In genomic region chr11:6269994-6270393, GRCh38 we compare ENCODE assay signal across 1 cellular context.
TF ChIP-seq lines count a peak whose summit lies in the region.

No MANE protein-coding gene starts in this region.

TF ChIP-seq in K562, 482 proteins besides CTCF, POLR2A, EP300 and RAD21 (continued from another document and continues in another):
- no peak for TF ChIP-seq FOXP4 (CRISPR knock-in tag; IDR thresholded peaks at IDR 0.05; ENCODE audit: borderline replicate concordance)
- no peak for TF ChIP-seq ZNF79 (CRISPR knock-in tag; IDR thresholded peaks at IDR 0.05; ENCODE audit: low read depth)
- TF ChIP-seq ETV5 (CRISPR knock-in tag; IDR thresholded peaks at IDR 0.05; ENCODE audit: low read depth) = no peak
- TF ChIP-seq, protein P1, sequence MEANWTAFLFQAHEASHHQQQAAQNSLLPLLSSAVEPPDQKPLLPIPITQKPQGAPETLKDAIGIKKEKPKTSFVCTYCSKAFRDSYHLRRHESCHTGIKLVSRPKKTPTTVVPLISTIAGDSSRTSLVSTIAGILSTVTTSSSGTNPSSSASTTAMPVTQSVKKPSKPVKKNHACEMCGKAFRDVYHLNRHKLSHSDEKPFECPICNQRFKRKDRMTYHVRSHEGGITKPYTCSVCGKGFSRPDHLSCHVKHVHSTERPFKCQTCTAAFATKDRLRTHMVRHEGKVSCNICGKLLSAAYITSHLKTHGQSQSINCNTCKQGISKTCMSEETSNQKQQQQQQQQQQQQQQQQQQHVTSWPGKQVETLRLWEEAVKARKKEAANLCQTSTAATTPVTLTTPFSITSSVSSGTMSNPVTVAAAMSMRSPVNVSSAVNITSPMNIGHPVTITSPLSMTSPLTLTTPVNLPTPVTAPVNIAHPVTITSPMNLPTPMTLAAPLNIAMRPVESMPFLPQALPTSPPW (CRISPR knock-in tag; IDR thresholded peaks at IDR 0.05) = no peak
- no peak for TF ChIP-seq IRF2 (CRISPR knock-in tag; IDR thresholded peaks at IDR 0.05)
- no peak for TF ChIP-seq KLF16 (IDR thresholded peaks at IDR 0.05)
- TF ChIP-seq ZNF57 (CRISPR knock-in tag; IDR thresholded peaks at IDR 0.05) = no peak
- TF ChIP-seq TAF7 (tag; IDR thresholded peaks at IDR 0.05) = no peak
- TF ChIP-seq CHD2 (IDR thresholded peaks at IDR 0.05; ENCODE audit: low read depth, low read length) = peak; percentile 34; the same call in 1 of the 2 replicates
- TF ChIP-seq, protein P2, sequence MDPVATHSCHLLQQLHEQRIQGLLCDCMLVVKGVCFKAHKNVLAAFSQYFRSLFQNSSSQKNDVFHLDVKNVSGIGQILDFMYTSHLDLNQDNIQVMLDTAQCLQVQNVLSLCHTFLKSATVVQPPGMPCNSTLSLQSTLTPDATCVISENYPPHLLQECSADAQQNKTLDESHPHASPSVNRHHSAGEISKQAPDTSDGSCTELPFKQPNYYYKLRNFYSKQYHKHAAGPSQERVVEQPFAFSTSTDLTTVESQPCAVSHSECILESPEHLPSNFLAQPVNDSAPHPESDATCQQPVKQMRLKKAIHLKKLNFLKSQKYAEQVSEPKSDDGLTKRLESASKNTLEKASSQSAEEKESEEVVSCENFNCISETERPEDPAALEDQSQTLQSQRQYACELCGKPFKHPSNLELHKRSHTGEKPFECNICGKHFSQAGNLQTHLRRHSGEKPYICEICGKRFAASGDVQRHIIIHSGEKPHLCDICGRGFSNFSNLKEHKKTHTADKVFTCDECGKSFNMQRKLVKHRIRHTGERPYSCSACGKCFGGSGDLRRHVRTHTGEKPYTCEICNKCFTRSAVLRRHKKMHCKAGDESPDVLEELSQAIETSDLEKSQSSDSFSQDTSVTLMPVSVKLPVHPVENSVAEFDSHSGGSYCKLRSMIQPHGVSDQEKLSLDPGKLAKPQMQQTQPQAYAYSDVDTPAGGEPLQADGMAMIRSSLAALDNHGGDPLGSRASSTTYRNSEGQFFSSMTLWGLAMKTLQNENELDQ (CRISPR knock-in tag; IDR thresholded peaks at IDR 0.05; ENCODE audit: borderline replicate concordance) = no peak
- no peak for TF ChIP-seq ZBTB40 (IDR thresholded peaks at IDR 0.05)
- no peak for TF ChIP-seq ZBTB40 (CRISPR knock-in tag; IDR thresholded peaks at IDR 0.05)
- TF ChIP-seq ZBTB11 (CRISPR knock-in tag; IDR thresholded peaks at IDR 0.05) = no peak
- TF ChIP-seq, protein P3, sequence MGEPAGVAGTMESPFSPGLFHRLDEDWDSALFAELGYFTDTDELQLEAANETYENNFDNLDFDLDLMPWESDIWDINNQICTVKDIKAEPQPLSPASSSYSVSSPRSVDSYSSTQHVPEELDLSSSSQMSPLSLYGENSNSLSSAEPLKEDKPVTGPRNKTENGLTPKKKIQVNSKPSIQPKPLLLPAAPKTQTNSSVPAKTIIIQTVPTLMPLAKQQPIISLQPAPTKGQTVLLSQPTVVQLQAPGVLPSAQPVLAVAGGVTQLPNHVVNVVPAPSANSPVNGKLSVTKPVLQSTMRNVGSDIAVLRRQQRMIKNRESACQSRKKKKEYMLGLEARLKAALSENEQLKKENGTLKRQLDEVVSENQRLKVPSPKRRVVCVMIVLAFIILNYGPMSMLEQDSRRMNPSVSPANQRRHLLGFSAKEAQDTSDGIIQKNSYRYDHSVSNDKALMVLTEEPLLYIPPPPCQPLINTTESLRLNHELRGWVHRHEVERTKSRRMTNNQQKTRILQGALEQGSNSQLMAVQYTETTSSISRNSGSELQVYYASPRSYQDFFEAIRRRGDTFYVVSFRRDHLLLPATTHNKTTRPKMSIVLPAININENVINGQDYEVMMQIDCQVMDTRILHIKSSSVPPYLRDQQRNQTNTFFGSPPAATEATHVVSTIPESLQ (CRISPR knock-in tag; IDR thresholded peaks at IDR 0.05) = no peak
- TF ChIP-seq ZNF324 (CRISPR knock-in tag; IDR thresholded peaks at IDR 0.05) = no peak
- peak; percentile 65; the same call in 1 of the 2 replicates for TF ChIP-seq EP400 (IDR thresholded peaks at IDR 0.05)
- TF ChIP-seq JUN (IDR thresholded peaks at IDR 0.05; ENCODE audit: borderline replicate concordance, low read depth, low read length) = no peak
- no peak for TF ChIP-seq JUN (CRISPR knock-in tag; IDR thresholded peaks at IDR 0.05; ENCODE audit: borderline replicate concordance)
- TF ChIP-seq HOXB6 (CRISPR knock-in tag; IDR thresholded peaks at IDR 0.05; ENCODE audit: borderline replicate concordance) = no peak
- peak; percentile 18; the same call in 1 of the 2 replicates for TF ChIP-seq RAD51 (IDR thresholded peaks at IDR 0.05; ENCODE audit: borderline replicate concordance, low read depth)
- no peak for TF ChIP-seq CCNT2 (IDR thresholded peaks at IDR 0.05; ENCODE audit: borderline replicate concordance, extremely low read depth, insufficient read length, low read depth, low read length)
- no peak for TF ChIP-seq HDAC8 (tag; IDR thresholded peaks at IDR 0.05)
- no peak for TF ChIP-seq ELK1 (CRISPR knock-in tag; IDR thresholded peaks at IDR 0.05)
- TF ChIP-seq KDM5B (IDR thresholded peaks at IDR 0.05; ENCODE audit: insufficient replicate concordance, low read depth, low read length) = no peak
- TF ChIP-seq SIN3A (IDR thresholded peaks at IDR 0.05; ENCODE audit: borderline replicate concordance in 2 of 2, control insufficient read depth in 1 of 2, low read depth in 2 of 2, low read length in 2 of 2) = no peak
- no peak for TF ChIP-seq SREBF1 (IDR thresholded peaks at IDR 0.05; ENCODE audit: borderline replicate concordance, low read depth, low read length)
- no peak for TF ChIP-seq ZNF695 (CRISPR knock-in tag; IDR thresholded peaks at IDR 0.05)
- no peak for TF ChIP-seq HMGXB4 (CRISPR knock-in tag; IDR thresholded peaks at IDR 0.05)
